ENCODE assay signal across 13 cellular contexts in the genomic region with DNA sequence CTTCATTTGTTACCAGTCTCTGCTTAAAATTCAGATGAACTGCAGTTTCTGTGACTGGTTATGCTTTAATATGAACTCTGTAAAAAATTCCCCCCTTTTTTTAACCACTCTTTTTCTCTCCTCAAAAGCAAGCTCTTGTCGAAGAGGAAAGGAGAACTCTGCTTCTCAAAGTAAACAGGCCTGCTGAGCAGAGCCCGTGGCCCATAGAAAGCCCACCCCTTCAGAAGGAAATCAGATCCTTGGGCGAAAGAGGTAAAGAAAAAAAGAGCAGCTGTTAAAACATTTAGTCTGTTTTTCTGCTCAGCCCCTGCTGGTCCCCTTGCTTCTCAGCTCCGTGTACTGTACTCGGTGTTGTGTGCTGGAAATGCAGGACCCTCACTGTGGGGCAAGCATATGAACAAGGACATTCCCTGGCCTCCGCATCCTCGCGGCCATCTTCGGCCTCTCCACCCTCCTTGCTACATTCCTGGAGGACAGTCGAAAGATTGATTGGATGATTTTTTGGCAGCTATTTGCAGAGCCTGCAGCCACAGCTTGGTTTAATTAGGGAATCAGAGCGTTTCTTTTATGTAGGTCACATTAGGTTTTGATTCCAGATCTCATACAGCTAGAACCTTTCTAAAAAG.
DNase-seq lines count a peak whose midpoint lies in the region; ATAC-seq and TF ChIP-seq lines count a peak whose summit lies in the region.
"Had no signal": no experiment of that assay in that cellular context is flagged by ENCODE, and none has a peak within 500 bp of the region (broad histone marks: within the 10 kb centered on the region; RNA-seq: fewer than 3 reads in every experiment).

No MANE protein-coding gene starts in this region.

- WGBS in transverse colon (ENCODE audit: low coverage in 1 of 2), 2 donors, result 65 to 78% methylated on average over 9 to 11 of the region's 11 CpGs

- DNase-seq in DMS 273 (lab: John Stamatoyannopoulos, UW; ENCODE audit: unreplicated experiment) (peak; percentile 34), DMS 273 treated with DMSO at 0.1 percent for 48 hours (lab: John Stamatoyannopoulos, UW) (no peak), astrocyte of the hippocampus (ENCODE audit: low read depth, low spot score) (peak; percentile 78), iPS-NIHi11 (ENCODE audit: low spot score) (peak; percentile 15), transverse colon (no peak), kidney tubule cell (ENCODE audit: low spot score) (no peak), CD14-positive monocyte (ENCODE audit: low spot score) (no peak)
- DNase-seq: activated CD8-positive, alpha-beta T cell treated with anti-CD3 and anti-CD28 coated beads, Interleukin-2, amount 10 ng/mL, durations not matched to agents 7 days and 5 days; KBM-7 had no signal

- H3K4me1 Mint-ChIP-seq in CD14-positive monocyte, result no peaks in the 10 kb centered on the region

- H3K36me3 Mint-ChIP-seq in CD14-positive monocyte, result no peaks in the 10 kb centered on the region

- no peak overlapping the region for H3K27ac Mint-ChIP-seq in CD14-positive monocyte
- H3K27ac Mint-ChIP-seq: activated CD8-positive, alpha-beta T cell treated with anti-CD3 and anti-CD28 coated beads, Interleukin-2, amount 10 ng/mL, durations not matched to agents 7 days and 5 days had no signal

- H3K9me3 Mint-ChIP-seq in CD14-positive monocyte, result peaks cover 0 to 4% (median 0%) of the 10 kb centered on the region in 7 donors

- in situ Hi-C loops in transverse colon (cut with MboI; ENCODE audit: low pct_ligation_motif_present in 1 of 4, low pct_unique_long_range_greater_than_20kb in 1 of 4, low sequenced_read_pairs in 3 of 4), result loop anchor here in 3 of 4 donors (25.0 kb wide), 4 partner anchors 173 to 748 kb away; a partner anchor contains a TSS

- peaks cover 4 to 7% (median 4%) of the 10 kb centered on the region in 3 donors for H3K27me3 Mint-ChIP-seq in CD14-positive monocyte (ENCODE audit: low read depth in 3 of 3)

- H3K27me3 ChIP-seq in transverse colon, result no peaks in the 10 kb centered on the region

- no peak for TF ChIP-seq POLR2A in transverse colon (IDR thresholded peaks at IDR 0.05)

- TF ChIP-seq CTCF in transverse colon (IDR thresholded peaks at IDR 0.05) (no peak), CD14-positive monocyte (IDR thresholded peaks at IDR 0.05) (no peak)

- ATAC-seq in HG03196 (IDR thresholded peaks at IDR 0.05; ENCODE audit: unreplicated experiment), result no peak
- ATAC-seq: activated CD8-positive, alpha-beta T cell treated with anti-CD3 and anti-CD28 coated beads, Interleukin-2, amount 10 ng/mL, durations not matched to agents 7 days and 5 days; left lobe of liver; Panc1 had no signal

- H3K27ac ChIP-seq in transverse colon, result peak overlapping the region in 3 of 4 donors; percentile 32 to 38 (median 35)
- H3K27ac ChIP-seq: 22Rv1 had no signal

- intact Hi-C loops in transverse colon (cut with DNase I; ENCODE audit: low total_unique reads) (loop anchor here (10.0 kb wide), 1 partner anchor 740 kb away; no protein-coding TSS in a partner anchor), CD14-positive monocyte (cut with micrococcal nuclease) (no loop called here)

- H3K4me3 Mint-ChIP-seq in CD14-positive monocyte, result no peak overlapping the region
- H3K4me3 Mint-ChIP-seq: activated CD8-positive, alpha-beta T cell treated with anti-CD3 and anti-CD28 coated beads, Interleukin-2, amount 10 ng/mL, durations not matched to agents 7 days and 5 days had no signal

- H3K36me3 ChIP-seq in transverse colon, result no peaks in the 10 kb centered on the region

- no peaks in the 10 kb centered on the region for H3K9me3 ChIP-seq in transverse colon

- TF ChIP-seq EP300 in transverse colon (IDR thresholded peaks at IDR 0.05; ENCODE audit: low read depth), result no peak

- H3K4me3 ChIP-seq in transverse colon, result no peak overlapping the region

- peaks cover 0 to 42% (median 17%) of the 10 kb centered on the region in 4 donors for H3K4me1 ChIP-seq in transverse colon

Comparison
In these comparisons a context has a peak if more than half of its experiments do, and no peak if none do; other contexts are left out.
1. DNase-seq: peak in DMS 273 (single experiment), astrocyte of the hippocampus (single experiment) and iPS-NIHi11 (single experiment); none in DMS 273 treated with DMSO at 0.1 percent for 48 hours (single experiment), transverse colon (single experiment), kidney tubule cell (single experiment) and CD14-positive monocyte (single experiment).